ENCODE assay signal across 14 cellular contexts in the genomic region with DNA sequence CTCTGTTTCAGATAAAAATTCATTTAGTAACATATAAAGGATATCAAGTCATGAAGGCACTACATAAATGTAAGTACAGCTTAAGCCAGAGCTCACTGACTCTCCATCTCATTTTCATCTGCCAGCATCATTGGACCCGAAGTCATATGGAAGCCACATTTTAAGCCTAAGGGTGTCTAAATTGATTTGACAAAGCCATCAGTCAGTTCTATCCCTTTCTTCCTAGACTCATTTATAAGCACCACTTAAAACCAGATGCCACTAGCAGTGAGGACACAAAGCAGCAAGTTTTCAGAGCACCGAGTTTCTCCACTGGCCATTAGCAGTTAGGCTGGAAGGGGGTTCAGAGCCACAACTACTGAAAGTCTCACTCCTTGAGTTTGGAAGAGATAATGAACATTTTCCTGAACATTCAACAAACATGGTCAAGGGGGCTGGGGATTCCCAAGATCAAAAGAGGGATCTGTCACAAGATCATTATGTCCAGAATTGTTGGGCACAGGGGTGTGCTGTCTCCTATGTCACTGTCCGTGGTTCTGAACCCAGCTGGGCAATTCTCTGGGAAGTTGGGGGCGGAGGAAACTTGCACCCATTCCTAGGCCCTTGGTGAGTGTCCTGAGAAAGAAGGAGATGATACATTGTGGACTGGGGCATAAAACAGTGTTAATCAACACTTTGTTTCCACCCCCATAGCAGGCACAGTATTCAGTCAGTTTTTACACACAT.
DNase-seq lines count a peak whose midpoint lies in the region; ATAC-seq and TF ChIP-seq lines count a peak whose summit lies in the region.
"Had no signal": no experiment of that assay in that cellular context is flagged by ENCODE, and none has a peak within 500 bp of the region (broad histone marks: within the 10 kb centered on the region; RNA-seq: fewer than 3 reads in every experiment).

No MANE protein-coding gene starts in this region.

- no peak overlapping the region for H3K18ac ChIP-seq in neuronal stem cell (ENCODE audit: low read length)

- DNase-seq in DMS 273 (lab: John Stamatoyannopoulos, UW; ENCODE audit: unreplicated experiment) (peak; percentile 26), DMS 273 treated with DMSO at 0.1 percent for 48 hours (lab: John Stamatoyannopoulos, UW) (no peak), epithelial cell of esophagus (ENCODE audit: low read depth) (peak; percentile 45), neuronal stem cell (ENCODE audit: low spot score) (peak; percentile 32), NCI-H526 (lab: John Stamatoyannopoulos, UW) (no peak), chondrocyte (ENCODE audit: low spot score) (no peak)
- DNase-seq: DMS153, NCI-H345, transverse colon had no signal

- H3K4me3 ChIP-seq in epithelial cell of esophagus (ENCODE audit: low read length) (no peak overlapping the region), neuronal stem cell (ENCODE audit: low read length in 2 of 2) (no peak overlapping the region)
- H3K4me3 ChIP-seq: SJSA1, transverse colon had no signal

- no peak for TF ChIP-seq CTCF in epithelial cell of esophagus (IDR thresholded peaks at IDR 0.05; ENCODE audit: insufficient read depth, low read depth, low read length, missing control alignments)
- no peak for TF ChIP-seq CTCF in chondrocyte (IDR thresholded peaks at IDR 0.05)

- H2BK5ac ChIP-seq in neuronal stem cell (ENCODE audit: low read length): no peak overlapping the region

- H4K8ac ChIP-seq in neuronal stem cell (ENCODE audit: low read depth, low read length): no peak overlapping the region

- H4K91ac ChIP-seq in neuronal stem cell (ENCODE audit: low read depth, low read length, poor library complexity): no peak overlapping the region

- H3K36me3 ChIP-seq in neuronal stem cell (replicated peaks in 1 of 2; ENCODE audit: control insufficient read depth in 2 of 2, insufficient read depth in 2 of 2, low read length in 2 of 2): no peaks in the 10 kb centered on the region
- H3K36me3 ChIP-seq: SJSA1, transverse colon had no signal

- no CpG with 5 or more reads among the region's 4 CpGs for WGBS in neuronal stem cell (ENCODE audit: extremely low coverage in 2 of 2, insufficient read length in 2 of 2, insufficient replicate concordance in 1 of 2), 2 donors

- H3K36me3 Mint-ChIP-seq in chondrocyte (ENCODE audit: low read depth): no peaks in the 10 kb centered on the region

- H3K4me1 Mint-ChIP-seq in chondrocyte (ENCODE audit: low read depth): peaks cover 19% of the 10 kb centered on the region

- no peak overlapping the region for H3K14ac ChIP-seq in neuronal stem cell (ENCODE audit: low read length)

- no peak overlapping the region for H3K4me3 Mint-ChIP-seq in chondrocyte (ENCODE audit: unreplicated experiment)

- no peak for ATAC-seq in GM21723 (IDR thresholded peaks at IDR 0.05; ENCODE audit: unreplicated experiment)

- no peaks in the 10 kb centered on the region for H3K9me3 Mint-ChIP-seq in chondrocyte (ENCODE audit: low read depth)

- H2AFZ ChIP-seq in neuronal stem cell (ENCODE audit: low read length): no peak overlapping the region

- H3K27ac Mint-ChIP-seq in chondrocyte (ENCODE audit: unreplicated experiment): no peak overlapping the region

- no peak overlapping the region for H3K23ac ChIP-seq in neuronal stem cell (ENCODE audit: low read depth, low read length, poor library complexity)

- no peak overlapping the region for H3K27ac ChIP-seq in neuronal stem cell (replicated peaks; ENCODE audit: low read length)
- H3K27ac ChIP-seq: 22Rv1, epithelial cell of prostate, SJSA1 had no signal

- H3K27me3 ChIP-seq in neuronal stem cell (ENCODE audit: control insufficient read depth in 3 of 3, insufficient read depth in 3 of 3, low read depth in 1 of 3, low read length in 3 of 3): peaks cover 0 to 10% (median 0%) of the 10 kb centered on the region in 3 experiments
- H3K27me3 ChIP-seq: SJSA1, transverse colon had no signal

- no peaks in the 10 kb centered on the region for H3K79me1 ChIP-seq in neuronal stem cell (ENCODE audit: low read depth, low read length)

- no peak overlapping the region for H2BK12ac ChIP-seq in neuronal stem cell (ENCODE audit: low read length)

- H2BK120ac ChIP-seq in neuronal stem cell (ENCODE audit: low read depth, low read length): no peak overlapping the region

- H2AK5ac ChIP-seq in neuronal stem cell (ENCODE audit: low read depth, low read length): no peak overlapping the region

- H3K4me2 ChIP-seq in neuronal stem cell (ENCODE audit: insufficient read depth, low read length, poor library complexity, severe bottlenecking): no peak overlapping the region

- no peaks in the 10 kb centered on the region for H3K4me1 ChIP-seq in neuronal stem cell (ENCODE audit: control insufficient read depth in 2 of 2, insufficient read depth in 1 of 2, low read depth in 1 of 2, low read length in 2 of 2)

- no peak overlapping the region for H3K4ac ChIP-seq in neuronal stem cell (ENCODE audit: low read length)

- H2BK15ac ChIP-seq in neuronal stem cell (ENCODE audit: low read length): no peak overlapping the region

- H3K27me3 Mint-ChIP-seq in chondrocyte (ENCODE audit: low read depth): peaks cover 3% of the 10 kb centered on the region

- no peak overlapping the region for H3K9ac ChIP-seq in neuronal stem cell (ENCODE audit: low read depth, low read length, poor library complexity)

- H3K9me3 ChIP-seq in neuronal stem cell (replicated peaks in 1 of 2; ENCODE audit: control insufficient read depth in 2 of 2, insufficient read depth in 1 of 2, low read depth in 1 of 2, low read length in 2 of 2): no peaks in the 10 kb centered on the region
- H3K9me3 ChIP-seq: transverse colon had no signal

TF ChIP-seq in PFSK-1, 5 proteins besides CTCF, POLR2A, EP300 and RAD21:
- TF ChIP-seq SIN3A (IDR thresholded peaks at IDR 0.05; ENCODE audit: borderline replicate concordance, insufficient read depth, low read length) (no peak), TAF1 (IDR thresholded peaks at IDR 0.05; ENCODE audit: borderline replicate concordance, insufficient read depth, low read length) (no peak)
- TF ChIP-seq, protein P1, sequence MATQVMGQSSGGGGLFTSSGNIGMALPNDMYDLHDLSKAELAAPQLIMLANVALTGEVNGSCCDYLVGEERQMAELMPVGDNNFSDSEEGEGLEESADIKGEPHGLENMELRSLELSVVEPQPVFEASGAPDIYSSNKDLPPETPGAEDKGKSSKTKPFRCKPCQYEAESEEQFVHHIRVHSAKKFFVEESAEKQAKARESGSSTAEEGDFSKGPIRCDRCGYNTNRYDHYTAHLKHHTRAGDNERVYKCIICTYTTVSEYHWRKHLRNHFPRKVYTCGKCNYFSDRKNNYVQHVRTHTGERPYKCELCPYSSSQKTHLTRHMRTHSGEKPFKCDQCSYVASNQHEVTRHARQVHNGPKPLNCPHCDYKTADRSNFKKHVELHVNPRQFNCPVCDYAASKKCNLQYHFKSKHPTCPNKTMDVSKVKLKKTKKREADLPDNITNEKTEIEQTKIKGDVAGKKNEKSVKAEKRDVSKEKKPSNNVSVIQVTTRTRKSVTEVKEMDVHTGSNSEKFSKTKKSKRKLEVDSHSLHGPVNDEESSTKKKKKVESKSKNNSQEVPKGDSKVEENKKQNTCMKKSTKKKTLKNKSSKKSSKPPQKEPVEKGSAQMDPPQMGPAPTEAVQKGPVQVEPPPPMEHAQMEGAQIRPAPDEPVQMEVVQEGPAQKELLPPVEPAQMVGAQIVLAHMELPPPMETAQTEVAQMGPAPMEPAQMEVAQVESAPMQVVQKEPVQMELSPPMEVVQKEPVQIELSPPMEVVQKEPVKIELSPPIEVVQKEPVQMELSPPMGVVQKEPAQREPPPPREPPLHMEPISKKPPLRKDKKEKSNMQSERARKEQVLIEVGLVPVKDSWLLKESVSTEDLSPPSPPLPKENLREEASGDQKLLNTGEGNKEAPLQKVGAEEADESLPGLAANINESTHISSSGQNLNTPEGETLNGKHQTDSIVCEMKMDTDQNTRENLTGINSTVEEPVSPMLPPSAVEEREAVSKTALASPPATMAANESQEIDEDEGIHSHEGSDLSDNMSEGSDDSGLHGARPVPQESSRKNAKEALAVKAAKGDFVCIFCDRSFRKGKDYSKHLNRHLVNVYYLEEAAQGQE (IDR thresholded peaks at IDR 0.05; ENCODE audit: insufficient read depth in 1 of 2, low read depth in 2 of 2, low read length in 2 of 2): peak; percentile 81 to 96

Comparison
In these comparisons a context has a peak if more than half of its experiments do, and no peak if none do; other contexts are left out.
1. DNase-seq: peak in DMS 273 (single experiment), epithelial cell of esophagus (single experiment) and neuronal stem cell (single experiment); none in DMS 273 treated with DMSO at 0.1 percent for 48 hours (single experiment), NCI-H526 (0 of 2) and chondrocyte (single experiment).